8 cellular contexts compared by ENCODE assay signal in genomic region chr7:73578342-73579124, GRCh38. TPM values are rescaled to one million over a fixed set of nuclear protein-coding genes. Genes with fewer than 3 reads are reported as not detected.
DNase-seq lines count a peak whose midpoint lies in the region; ATAC-seq and TF ChIP-seq lines count a peak whose summit lies in the region.

TBL2 (minus strand) TSS chr7:73578579; CDS start chr7:73578549, 30 bp downstream.

- POLR2A ChIA-PET in activated CD4-positive, alpha-beta T cell treated with anti-CD3 and anti-CD28 coated beads, Interleukin-2, amount 10 ng/mL, durations not matched to agents 7 days and 5 days (lab: Charles Lee), result interaction anchor here (1.1 kb wide), 1 partner anchor 56 kb away, joined by 7 read pairs; the partner anchor contains the start of gene BAZ1B

- ATAC-seq in GM19328 (IDR thresholded peaks at IDR 0.05; ENCODE audit: unreplicated experiment) (peak; percentile 87), HG03520 (IDR thresholded peaks at IDR 0.05; ENCODE audit: unreplicated experiment) (peak; percentile 86), left lobe of liver (peak; percentile 93)

- peak within 1 kb of the TSS; percentile 99 for H3K27ac Mint-ChIP-seq in activated CD4-positive, alpha-beta T cell treated with anti-CD3 and anti-CD28 coated beads, Interleukin-2, amount 10 ng/mL, durations not matched to agents 7 days and 5 days

- CTCF ChIA-PET in activated CD4-positive, alpha-beta T cell treated with anti-CD3 and anti-CD28 coated beads, Interleukin-2, amount 10 ng/mL, durations not matched to agents 7 days and 5 days (lab: Charles Lee), result interaction anchor here (0.5 to 1.3 kb wide), 4 partner anchors 14 to 689 kb away, joined by 3 to 4 read pairs (median 3); no protein-coding TSS in a partner anchor

- H3K4me1 Mint-ChIP-seq in activated CD4-positive, alpha-beta T cell treated with anti-CD3 and anti-CD28 coated beads, Interleukin-2, amount 10 ng/mL, durations not matched to agents 7 days and 5 days, result peaks cover 33% of the 10 kb centered on the region

- peaks cover 17% of the 10 kb centered on the region for H3K36me3 Mint-ChIP-seq in activated CD4-positive, alpha-beta T cell treated with anti-CD3 and anti-CD28 coated beads, Interleukin-2, amount 10 ng/mL, durations not matched to agents 7 days and 5 days (ENCODE audit: low read depth)

- H3K4me3 Mint-ChIP-seq in activated CD4-positive, alpha-beta T cell treated with anti-CD3 and anti-CD28 coated beads, Interleukin-2, amount 10 ng/mL, durations not matched to agents 7 days and 5 days, result peak within 1 kb of the TSS; percentile 96

- no peaks in the 10 kb centered on the region for H3K9me3 Mint-ChIP-seq in activated CD4-positive, alpha-beta T cell treated with anti-CD3 and anti-CD28 coated beads, Interleukin-2, amount 10 ng/mL, durations not matched to agents 7 days and 5 days

- TF ChIP-seq CTCF in C4-2B (conservative IDR thresholded peaks at IDR 0.05), result no peak

- H3K27me3 Mint-ChIP-seq in activated CD4-positive, alpha-beta T cell treated with anti-CD3 and anti-CD28 coated beads, Interleukin-2, amount 10 ng/mL, durations not matched to agents 7 days and 5 days, result no peaks in the 10 kb centered on the region

- peak within 1 kb of the TSS; percentile 91 for H3K27ac ChIP-seq in C4-2B

- peak; percentile 100 for DNase-seq in NCI-H69 (lab: John Stamatoyannopoulos, UW)
- DNase-seq in activated CD4-positive, alpha-beta T cell treated with anti-CD3 and anti-CD28 coated beads, Interleukin-2, amount 10 ng/mL, durations not matched to agents 7 days and 5 days, result peak; percentile 98
- DNase-seq in cortex of kidney (lab: John Stamatoyannopoulos, UW), result peak; percentile 81
- peak; percentile 99 for DNase-seq in left lobe of liver (ENCODE audit: low spot score)
- peak; percentile 97 for DNase-seq in stimulated activated CD4-positive, alpha-beta T cell treated with anti-CD3 and anti-CD28 coated beads, Interleukin-2, amount 100 ng/mL, for 4 hours (ENCODE audit: low read depth)

RNA-seq across cellular contexts. Expression of gene TBL2, which starts in this region (rescaled TPM):
- total RNA-seq in activated CD4-positive, alpha-beta T cell treated with anti-CD3 and anti-CD28 coated beads, Interleukin-2, amount 10 ng/mL, durations not matched to agents 7 days and 5 days, result 10 to 100 TPM; 25.3 to 28.2 TPM
- 16.1 TPM for total RNA-seq in left lobe of liver

Comparison
In these comparisons a context has a peak if more than half of its experiments do, and no peak if none do; other contexts are left out.
1. Peak in every context shown above with its lines: DNase-seq, ATAC-seq and H3K27ac ChIP-seq.